17 cellular contexts compared by ENCODE assay signal in genomic region chr5:16879650-16880049, GRCh38.
"Had no signal": no experiment of that assay in that cellular context is flagged by ENCODE, and none has a peak within 500 bp of the region (broad histone marks: within the 10 kb centered on the region; RNA-seq: fewer than 3 reads in every experiment).

No MANE protein-coding gene starts in this region.

- H3K9me3 ChIP-seq: gastrocnemius medialis, heart left ventricle, lower lobe of right lung, neutrophil, right atrium auricular region, upper lobe of right lung had no signal

- H3K27ac Mint-ChIP-seq: activated naive CD8-positive, alpha-beta T cell treated with anti-CD3 and anti-CD28 coated beads for 36 hours; activated T-helper 1 cell treated with anti-CD3 and anti-CD28 coated beads, Interleukin-12 subunit alpha, Interleukin-12 subunit beta, Interleukin-2, Interleukin-4 antibody, amounts not matched to agents 30 ng/mL and 10 ng/mL and 1 ng/mL, durations not matched to agents 14 hours and 24 hours and 36 hours; dendritic cell treated with granulocyte-macrophage colony-stimulating factor and Interleukin-4, amounts not matched to agents 40 ng/mL and 50 ng/mL, for 4 days; mesothelial cell of epicardium; naive B cell had no signal

- H3K4me1 Mint-ChIP-seq: activated naive CD8-positive, alpha-beta T cell treated with anti-CD3 and anti-CD28 coated beads for 36 hours; naive B cell had no signal

- H3K4me1 ChIP-seq: right atrium auricular region had no signal

- H3K4me3 Mint-ChIP-seq: activated naive CD8-positive, alpha-beta T cell treated with anti-CD3 and anti-CD28 coated beads for 36 hours; activated T-helper 1 cell treated with anti-CD3 and anti-CD28 coated beads, Interleukin-12 subunit alpha, Interleukin-12 subunit beta, Interleukin-2, Interleukin-4 antibody, amounts not matched to agents 30 ng/mL and 10 ng/mL and 1 ng/mL, durations not matched to agents 14 hours and 24 hours and 36 hours; dendritic cell treated with granulocyte-macrophage colony-stimulating factor and Interleukin-4, amounts not matched to agents 40 ng/mL and 50 ng/mL, for 4 days; mesothelial cell of epicardium; naive B cell had no signal

- H3K9me3 Mint-ChIP-seq: activated naive CD8-positive, alpha-beta T cell treated with anti-CD3 and anti-CD28 coated beads for 36 hours had no signal

- H3K27me3 Mint-ChIP-seq: dendritic cell treated with granulocyte-macrophage colony-stimulating factor and Interleukin-4, amounts not matched to agents 40 ng/mL and 50 ng/mL, for 4 days had no signal

- H3K36me3 Mint-ChIP-seq: activated naive CD8-positive, alpha-beta T cell treated with anti-CD3 and anti-CD28 coated beads for 36 hours had no signal

- H3K27ac ChIP-seq: heart left ventricle, lower lobe of right lung, neutrophil, right atrium auricular region, skin epidermis, upper lobe of right lung had no signal

- H3K27me3 ChIP-seq: gastrocnemius medialis, heart left ventricle, neutrophil, right atrium auricular region, upper lobe of right lung had no signal

- H3K36me3 ChIP-seq: gastrocnemius medialis, heart left ventricle, neutrophil, right atrium auricular region, upper lobe of right lung had no signal

- ATAC-seq: gastrocnemius medialis, heart left ventricle, left cardiac atrium, upper lobe of right lung had no signal

- DNase-seq: activated naive CD8-positive, alpha-beta T cell treated with anti-CD3 and anti-CD28 coated beads for 36 hours; amygdala; gastrocnemius medialis; heart left ventricle; left cardiac atrium; lower lobe of right lung; naive B cell; posterior cingulate gyrus; stimulated activated CD4-positive, alpha-beta T cell treated with anti-CD3 and anti-CD28 coated beads, Interleukin-4, amount 100 ng/mL, for 24 hours; stimulated activated naive CD4-positive, alpha-beta T cell; upper lobe of right lung had no signal

- H3K4me3 ChIP-seq: gastrocnemius medialis, heart left ventricle, lower lobe of right lung, right atrium auricular region, skin epidermis, upper lobe of right lung had no signal
